12 cellular contexts compared by ENCODE assay signal in the genomic region with DNA sequence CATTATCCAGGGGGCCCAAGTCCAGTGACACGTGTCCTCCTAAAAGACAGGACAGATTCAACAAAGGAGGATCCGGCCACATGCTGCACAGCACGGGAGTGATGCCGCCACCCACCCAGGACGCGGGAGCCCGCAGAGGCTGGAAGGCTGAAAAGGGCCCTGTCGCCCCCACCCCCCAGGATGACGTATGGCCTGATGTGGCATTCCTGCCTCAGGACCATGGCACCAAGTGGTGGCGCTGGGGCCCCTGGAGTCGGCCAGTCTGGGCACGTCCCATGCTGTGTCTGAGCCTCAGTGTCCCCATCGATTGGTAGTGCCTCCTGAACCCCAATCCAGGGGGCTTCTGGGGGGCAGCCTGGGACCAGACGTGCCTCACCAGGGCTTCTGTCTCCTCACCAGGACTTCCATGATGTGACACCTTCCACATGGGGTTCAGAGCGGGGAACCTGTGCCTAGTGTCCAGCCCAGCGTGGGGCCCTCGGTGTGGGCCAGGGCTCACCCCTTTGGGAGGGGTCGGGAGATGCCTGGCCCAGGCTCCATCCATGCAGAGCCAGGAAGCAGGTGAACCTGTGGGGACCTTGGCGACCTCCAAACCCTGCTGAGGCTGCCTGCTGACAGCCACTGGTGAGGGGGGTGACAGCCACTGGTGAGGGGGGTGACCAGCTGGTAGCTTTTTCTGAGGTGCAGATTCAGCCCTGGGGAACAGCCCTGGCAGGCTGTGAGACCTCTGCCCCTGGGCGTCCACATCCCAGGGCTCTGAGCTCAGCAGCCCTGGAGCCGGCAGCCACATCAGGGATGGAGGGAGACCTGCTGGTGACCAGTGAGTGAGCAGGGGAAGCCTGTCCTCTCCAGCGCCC.
DNase-seq lines count a peak whose midpoint lies in the region; ATAC-seq and TF ChIP-seq lines count a peak whose summit lies in the region.
"Had no signal": no experiment of that assay in that cellular context is flagged by ENCODE, and none has a peak within 500 bp of the region (broad histone marks: within the 10 kb centered on the region; RNA-seq: fewer than 3 reads in every experiment).

No MANE protein-coding gene starts in this region.

- 85 to 91% (median 89%) methylated on average over 11 to 22 of the region's 22 CpGs for WGBS in spleen, 5 donors

- H3K36me3 ChIP-seq in Peyer's patch (no peaks in the 10 kb centered on the region), spleen (no peaks in the 10 kb centered on the region)

- no peaks in the 10 kb centered on the region for H3K27me3 ChIP-seq in Peyer's patch
- H3K27me3 ChIP-seq in spleen (replicated peaks in 1 of 7), result no peaks in the 10 kb centered on the region
- H3K27me3 ChIP-seq: hepatocyte had no signal

- H3K9me3 ChIP-seq in Peyer's patch (no peaks in the 10 kb centered on the region), spleen (no peaks in the 10 kb centered on the region)

- intact Hi-C loops in left colon (cut with DNase I, micrococcal nuclease), result no loop called here
- intact Hi-C loops in spleen (cut with DNase I; ENCODE audit: low total_unique reads), result no loop called here

- ATAC-seq in left colon, result no peak
- no peak for ATAC-seq in GM19455 (IDR thresholded peaks at IDR 0.05; ENCODE audit: unreplicated experiment)
- ATAC-seq in HG03354 (IDR thresholded peaks at IDR 0.05; ENCODE audit: poor library complexity, severe bottlenecking, unreplicated experiment), result no peak
- ATAC-seq: stimulated activated naive CD8-positive, alpha-beta T cell treated with anti-CD3 and anti-CD28 coated beads, Interleukin-15, Interleukin-2, amounts not matched to agents 100 U/mL and 50 U/mL, for 24 hours had no signal

- peak; percentile 13 to 46 (median 41) for DNase-seq in Peyer's patch
- DNase-seq in activated T-cell treated with anti-CD3 and anti-CD28 coated beads, Interleukin-2, amount 50 U/mL, for 48 hours, result peak; percentile 11 to 13
- DNase-seq in left colon, result peak; percentile 2 to 20
- DNase-seq in spleen, result peak; percentile 57
- DNase-seq in foreskin fibroblast, result no peak
- DNase-seq: GDM1; NCI-H1105; stimulated activated CD4-positive, alpha-beta T cell treated with anti-CD3 and anti-CD28 coated beads, Interleukin-4, amount 100 ng/mL, for 1 hour; stimulated activated naive CD8-positive, alpha-beta T cell treated with anti-CD3 and anti-CD28 coated beads, Interleukin-15, Interleukin-2, amounts not matched to agents 100 U/mL and 50 U/mL, for 24 hours had no signal

- TF ChIP-seq POLR2A in Peyer's patch (IDR thresholded peaks at IDR 0.05) (no peak), spleen (IDR thresholded peaks at IDR 0.05) (no peak)

- H3K27ac ChIP-seq in Peyer's patch (no peak overlapping the region), spleen (no peak overlapping the region)
- H3K27ac ChIP-seq: hepatocyte had no signal

- no peak for TF ChIP-seq CTCF in Peyer's patch (IDR thresholded peaks at IDR 0.05)
- TF ChIP-seq CTCF in spleen (IDR thresholded peaks at IDR 0.05 in 8 of 11, conservative IDR thresholded peaks at IDR 0.05 in 3 of 11), result no peak
- no peak for TF ChIP-seq CTCF in foreskin fibroblast (IDR thresholded peaks at IDR 0.05; ENCODE audit: low read depth, low read length)

- H3K4me1 ChIP-seq in Peyer's patch (peaks cover 0 to 5% (median 0%) of the 10 kb centered on the region in 4 donors), spleen (no peaks in the 10 kb centered on the region)

- no peak overlapping the region for H3K4me3 ChIP-seq in Peyer's patch
- no peak overlapping the region for H3K4me3 ChIP-seq in spleen
- no peak overlapping the region for H3K4me3 ChIP-seq in foreskin fibroblast (ENCODE audit: low read depth in 1 of 2, low read length in 2 of 2)
- H3K4me3 ChIP-seq: hepatocyte had no signal

Comparison
In these comparisons a context has a peak if more than half of its experiments do, and no peak if none do; other contexts are left out.
1. DNase-seq: peak in Peyer's patch (3 of 3), activated T-cell treated with anti-CD3 and anti-CD28 coated beads, Interleukin-2, amount 50 U/mL, for 48 hours (2 of 2), left colon (2 of 2) and spleen (single experiment); none in foreskin fibroblast (0 of 2).